ENCODE assay signal across 8 cellular contexts in the genomic region with DNA sequence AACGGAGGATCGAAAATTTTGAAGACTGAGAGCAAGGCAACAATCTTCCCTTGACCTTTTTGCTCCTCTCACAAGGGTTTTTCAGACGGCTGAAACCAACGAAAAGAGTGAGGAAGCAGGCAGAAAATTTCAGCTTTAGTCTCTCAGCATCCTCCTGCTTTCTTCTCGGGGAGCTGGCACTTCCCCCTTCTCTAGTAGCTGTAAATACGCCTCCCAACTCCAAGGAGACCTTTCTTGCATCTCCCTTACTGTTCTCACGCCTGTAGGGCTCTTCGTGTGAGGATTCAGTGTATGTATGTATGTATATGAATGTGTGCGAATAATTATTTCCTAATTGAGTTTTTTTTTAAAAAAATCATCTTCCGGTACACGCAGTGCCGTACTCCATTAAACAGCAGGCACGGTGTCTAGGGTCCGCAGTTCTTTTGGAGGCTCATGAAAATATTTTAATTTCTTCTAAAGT.
DNase-seq lines count a peak whose midpoint lies in the region; ATAC-seq lines count a peak whose summit lies in the region.

No MANE protein-coding gene starts in this region.

- no peaks in the 10 kb centered on the region for H3K9me3 ChIP-seq in subcutaneous abdominal adipose tissue (ENCODE audit: control insufficient read depth in 5 of 5, low read length in 5 of 5)

- peak overlapping the region; percentile 77 to 96 (median 90) for H3K4me3 ChIP-seq in subcutaneous abdominal adipose tissue (ENCODE audit: low read depth in 1 of 5, low read length in 5 of 5)

- no peaks in the 10 kb centered on the region for H3K27me3 ChIP-seq in subcutaneous abdominal adipose tissue (ENCODE audit: control insufficient read depth in 5 of 5, insufficient read depth in 4 of 5, low read length in 5 of 5)

- peak overlapping the region; percentile 69 to 89 (median 84) for H3K9ac ChIP-seq in subcutaneous abdominal adipose tissue (ENCODE audit: low read length in 5 of 5)

- peak overlapping the region; percentile 94 for H3K4me3 Mint-ChIP-seq in activated T-cell treated with anti-CD3 and anti-CD28 coated beads, Interleukin-2, amount 50 U/mL, for 4 hours

- H3K4me1 ChIP-seq in subcutaneous abdominal adipose tissue (ENCODE audit: control insufficient read depth in 5 of 5, insufficient read depth in 5 of 5, low read length in 5 of 5): peaks cover 6 to 17% (median 13%) of the 10 kb centered on the region in 5 donors

- H3K4me1 Mint-ChIP-seq in activated T-cell treated with anti-CD3 and anti-CD28 coated beads, Interleukin-2, amount 50 U/mL, for 4 hours (ENCODE audit: low read depth): peaks cover 44% of the 10 kb centered on the region

- H3K27me3 Mint-ChIP-seq in activated T-cell treated with anti-CD3 and anti-CD28 coated beads, Interleukin-2, amount 50 U/mL, for 4 hours (ENCODE audit: low read depth): no peaks in the 10 kb centered on the region

- no peaks in the 10 kb centered on the region for H3K36me3 ChIP-seq in subcutaneous abdominal adipose tissue (ENCODE audit: control insufficient read depth in 5 of 5, insufficient read depth in 5 of 5, low read length in 5 of 5)

- peak overlapping the region; percentile 81 for H3K27ac ChIP-seq in subcutaneous abdominal adipose tissue (ENCODE audit: low read depth, low read length)

- peak; percentile 42 to 44 for ATAC-seq in activated T-cell treated with anti-CD3 and anti-CD28 coated beads, Interleukin-2, amount 50 U/mL, for 4 hours
- peak; percentile 13 for ATAC-seq in HG03139 (IDR thresholded peaks at IDR 0.05; ENCODE audit: unreplicated experiment)
- ATAC-seq in left lobe of liver: peak; percentile 57
- ATAC-seq in GM19467 (IDR thresholded peaks at IDR 0.05; ENCODE audit: unreplicated experiment): no peak

- DNase-seq in activated T-cell treated with anti-CD3 and anti-CD28 coated beads, Interleukin-2, amount 50 U/mL, for 4 hours: no peak
- DNase-seq in activated T-cell treated with anti-CD3 and anti-CD28 coated beads, Interleukin-2, amount 50 U/mL, for 1 hour: no peak
- DNase-seq in RKO (ENCODE audit: low spot score): peak; percentile 65
- peak; percentile 78 for DNase-seq in cerebellar cortex (ENCODE audit: low spot score)
- no peak for DNase-seq in left lobe of liver (ENCODE audit: low spot score)

- H3K9me3 Mint-ChIP-seq in activated T-cell treated with anti-CD3 and anti-CD28 coated beads, Interleukin-2, amount 50 U/mL, for 4 hours: no peaks in the 10 kb centered on the region

- no peaks in the 10 kb centered on the region for H3K36me3 Mint-ChIP-seq in activated T-cell treated with anti-CD3 and anti-CD28 coated beads, Interleukin-2, amount 50 U/mL, for 4 hours (ENCODE audit: insufficient read depth)

Comparison
In these comparisons a context has a peak if more than half of its experiments do, and no peak if none do; other contexts are left out.
1. DNase-seq: peak in RKO (single experiment) and cerebellar cortex (single experiment); none in activated T-cell treated with anti-CD3 and anti-CD28 coated beads, Interleukin-2, amount 50 U/mL, for 4 hours (single experiment), activated T-cell treated with anti-CD3 and anti-CD28 coated beads, Interleukin-2, amount 50 U/mL, for 1 hour (single experiment) and left lobe of liver (single experiment).